ENCODE assay signal across 8 cellular contexts in genomic region chr11:67351275-67352005, GRCh38. TPM values are rescaled to one million over a fixed set of nuclear protein-coding genes. Genes with fewer than 3 reads are reported as not detected.
DNase-seq lines count a peak whose midpoint lies in the region; ATAC-seq and TF ChIP-seq lines count a peak whose summit lies in the region.

No MANE protein-coding gene starts in this region.

- H3K4me3 Mint-ChIP-seq in CD14-positive monocyte, result peak overlapping the region in 1 of 2 donors; percentile 57
- peak overlapping the region; percentile 63 for H3K4me3 Mint-ChIP-seq in activated T-cell treated with anti-CD3 and anti-CD28 coated beads, Interleukin-2, amount 50 U/mL, for 24 hours
- peak overlapping the region; percentile 72 for H3K4me3 Mint-ChIP-seq in natural killer cell

- DNase-seq in CD14-positive monocyte (ENCODE audit: low spot score), result peak; percentile 72
- DNase-seq in HL-60 (ENCODE audit: low read depth in 1 of 2, low spot score in 1 of 2), result peak; percentile 54 to 65
- peak; percentile 75 for DNase-seq in activated T-cell treated with anti-CD3 and anti-CD28 coated beads, Interleukin-2, amount 50 U/mL, for 24 hours
- peak; percentile 67 for DNase-seq in natural killer cell
- no peak for DNase-seq in thoracic aorta (ENCODE audit: low spot score)

- TF ChIP-seq CTCF in CD14-positive monocyte (IDR thresholded peaks at IDR 0.05), result peak; percentile 98
- TF ChIP-seq CTCF in HL-60 (IDR thresholded peaks at IDR 0.05; ENCODE audit: insufficient read depth, low read length), result peak; percentile 86
- TF ChIP-seq CTCF in OCI-LY3 (IDR thresholded peaks at IDR 0.05; ENCODE audit: low read depth, low read length), result peak; percentile 88
- TF ChIP-seq CTCF in natural killer cell (IDR thresholded peaks at IDR 0.05), result peak; percentile 92
- peak; percentile 95 for TF ChIP-seq CTCF in thoracic aorta (IDR thresholded peaks at IDR 0.05)

- peak overlapping the region; percentile 99 for H3K9ac ChIP-seq in OCI-LY3 (ENCODE audit: low read length)

- H3K36me3 ChIP-seq in OCI-LY3 (replicated peaks; ENCODE audit: low read depth, low read length), result peaks cover 13% of the 10 kb centered on the region
- no peaks in the 10 kb centered on the region for H3K36me3 ChIP-seq in thoracic aorta

- H3K4me1 Mint-ChIP-seq in CD14-positive monocyte (peaks cover 53% of the 10 kb centered on the region), natural killer cell (peaks cover 16 to 37% of the 10 kb centered on the region in 2 donors)
- peaks cover 65% of the 10 kb centered on the region for H3K4me1 Mint-ChIP-seq in activated T-cell treated with anti-CD3 and anti-CD28 coated beads, Interleukin-2, amount 50 U/mL, for 24 hours (ENCODE audit: low read depth)

- H3K4me1 ChIP-seq in OCI-LY3 (ENCODE audit: low read length) (peaks cover 81% of the 10 kb centered on the region), thoracic aorta (ENCODE audit: control insufficient read depth in 1 of 2, low read depth in 2 of 2) (peaks cover 40 to 47% of the 10 kb centered on the region in 2 donors)

- H3K27ac Mint-ChIP-seq in CD14-positive monocyte (peak overlapping the region; percentile 63 to 88 (median 76)), natural killer cell (peak overlapping the region; percentile 64 to 99)
- peak overlapping the region; percentile 90 for H3K27ac Mint-ChIP-seq in activated T-cell treated with anti-CD3 and anti-CD28 coated beads, Interleukin-2, amount 50 U/mL, for 24 hours

- H3K4me2 ChIP-seq in OCI-LY3 (ENCODE audit: low read length), result peak overlapping the region; percentile 97

- H3K4me3 ChIP-seq in HL-60 (replicated peaks; ENCODE audit: insufficient read depth, low read length) (no peak overlapping the region), OCI-LY3 (ENCODE audit: low read length) (peak overlapping the region; percentile 83), thoracic aorta (peak overlapping the region; percentile 89)

- H2AFZ ChIP-seq in OCI-LY3 (ENCODE audit: low read depth, low read length), result no peak overlapping the region

- H3K27me3 Mint-ChIP-seq in CD14-positive monocyte (ENCODE audit: low read depth in 3 of 3) (peaks cover 0 to 2% (median 0%) of the 10 kb centered on the region in 3 donors), natural killer cell (ENCODE audit: low read depth in 2 of 2) (no peaks in the 10 kb centered on the region)
- H3K27me3 Mint-ChIP-seq in activated T-cell treated with anti-CD3 and anti-CD28 coated beads, Interleukin-2, amount 50 U/mL, for 24 hours, result no peaks in the 10 kb centered on the region

- H3K27ac ChIP-seq in HL-60 (replicated peaks), result no peak overlapping the region
- peak overlapping the region; percentile 98 for H3K27ac ChIP-seq in OCI-LY3 (ENCODE audit: low read length)
- H3K27ac ChIP-seq in thoracic aorta, result peak overlapping the region; percentile 99 to 100

- H3K27me3 ChIP-seq in HL-60 (ENCODE audit: insufficient read depth, poor library complexity, severe bottlenecking), result no peaks in the 10 kb centered on the region
- H3K27me3 ChIP-seq in OCI-LY3 (ENCODE audit: low read depth, low read length), result no peaks in the 10 kb centered on the region
- no peaks in the 10 kb centered on the region for H3K27me3 ChIP-seq in thoracic aorta (replicated peaks; ENCODE audit: insufficient read depth)

- ATAC-seq in esophagus mucosa, result peak; percentile 38
- peak in 1 of 3 donors; percentile 13 for ATAC-seq in natural killer cell
- ATAC-seq in thoracic aorta (ENCODE audit: insufficient number of reproducible peaks, low FRiP score, low read depth), result peak; percentile 24
- no peak for ATAC-seq in GM21717 (IDR thresholded peaks at IDR 0.05; ENCODE audit: unreplicated experiment)

- intact Hi-C loops in CD14-positive monocyte (cut with micrococcal nuclease) (loop anchor here (1.0 to 5.0 kb wide), 2 partner anchors 31 to 156 kb away; partner anchors contain the start of genes CDK2AP2 (in 1 of the 2) and PITPNM1 (in 1 of the 2)), natural killer cell (cut with micrococcal nuclease) (loop anchor here (1.0 kb wide), 1 partner anchor 31 kb away; no protein-coding TSS in a partner anchor)

- H3K9me3 Mint-ChIP-seq in CD14-positive monocyte (no peaks in the 10 kb centered on the region), natural killer cell (no peaks in the 10 kb centered on the region)
- H3K9me3 Mint-ChIP-seq in activated T-cell treated with anti-CD3 and anti-CD28 coated beads, Interleukin-2, amount 50 U/mL, for 24 hours, result no peaks in the 10 kb centered on the region

- no peaks in the 10 kb centered on the region for H4K20me1 ChIP-seq in OCI-LY3 (ENCODE audit: insufficient read depth, low read length)

- H3K36me3 Mint-ChIP-seq in CD14-positive monocyte (peaks cover 8 to 9% of the 10 kb centered on the region in 2 donors), natural killer cell (no peaks in the 10 kb centered on the region)
- H3K36me3 Mint-ChIP-seq in activated T-cell treated with anti-CD3 and anti-CD28 coated beads, Interleukin-2, amount 50 U/mL, for 24 hours (ENCODE audit: low read depth), result peaks cover 4% of the 10 kb centered on the region

- H3K9me3 ChIP-seq in OCI-LY3 (ENCODE audit: insufficient read depth, low read length) (no peaks in the 10 kb centered on the region), thoracic aorta (no peaks in the 10 kb centered on the region)

- H3K79me2 ChIP-seq in OCI-LY3 (ENCODE audit: low read length), result peaks cover 28% of the 10 kb centered on the region

RNA-seq across cellular contexts. Expression of gene POLD4, which starts 1.9 kb away (rescaled TPM):
- 100 to 1,000 TPM; 157 to 176 TPM for polyA plus RNA-seq in CD14-positive monocyte
- total RNA-seq in esophagus mucosa, result 61.7 TPM
- 10 to 100 TPM; 45.8 to 63.7 (median 60.5) TPM for total RNA-seq in natural killer cell
- 100 to 1,000 TPM; 145 to 148 TPM for total RNA-seq in thoracic aorta

RNA-seq across cellular contexts. Expression of gene CLCF1, which starts 22.0 kb away (rescaled TPM):
- polyA plus RNA-seq in CD14-positive monocyte, result under 1 TPM; 0.44 to 0.94 TPM
- total RNA-seq in esophagus mucosa (1.6 TPM), natural killer cell (10 to 100 TPM in 2 of 3 donors, 1 to 10 TPM in 1; 9.8 to 13.4 (median 10.3) TPM), thoracic aorta (10 to 100 TPM; 27.1 to 38.1 TPM)

RNA-seq across cellular contexts. Expression of gene RAD9A, which starts 40.3 kb away (rescaled TPM):
- 1 to 10 TPM; 3.7 to 3.8 TPM for polyA plus RNA-seq in CD14-positive monocyte
- 15.3 TPM for total RNA-seq in esophagus mucosa
- total RNA-seq in natural killer cell, result 10 to 100 TPM; 30.2 to 47.1 (median 37.3) TPM
- total RNA-seq in thoracic aorta, result 10 to 100 TPM; 15.8 to 23.0 TPM

RNA-seq across cellular contexts. Expression of gene SSH3, which starts 48.1 kb away (rescaled TPM):
- 1 to 10 TPM; 3.6 to 5.8 TPM for polyA plus RNA-seq in CD14-positive monocyte
- total RNA-seq in esophagus mucosa (78.4 TPM), natural killer cell (10 to 100 TPM; 34.3 to 42.7 (median 38.1) TPM), thoracic aorta (10 to 100 TPM; 39.4 to 59.0 TPM)

RNA-seq across cellular contexts. Expression of gene PPP1CA, which starts 50.2 kb away (rescaled TPM):
- polyA plus RNA-seq in CD14-positive monocyte, result 100 to 1,000 TPM; 461 to 551 TPM
- total RNA-seq in esophagus mucosa (188 TPM), natural killer cell (100 to 1,000 TPM; 222 to 245 (median 233) TPM), thoracic aorta (10 to 100 TPM; 74.4 to 77.8 TPM)
